36 cellular contexts compared by ENCODE assay signal in genomic region chr12:100146252-100146651, GRCh38.
"Had no signal": no experiment of that assay in that cellular context is flagged by ENCODE, and none has a peak within 500 bp of the region (broad histone marks: within the 10 kb centered on the region; RNA-seq: fewer than 3 reads in every experiment).

No MANE protein-coding gene starts in this region.

- H3K27ac ChIP-seq: adrenal gland, body of pancreas, brain microvascular endothelial cell, breast epithelium, VCaP had no signal

- H3K27me3 ChIP-seq: adrenal gland, body of pancreas, brain microvascular endothelial cell, breast epithelium had no signal

- FAIRE-seq: astrocyte, TTC549 had no signal

- H3K36me3 ChIP-seq: adrenal gland, brain microvascular endothelial cell, breast epithelium had no signal

- H3K27me3 Mint-ChIP-seq: activated B cell treated with CpG ODN at 0.5 μM for 24 hours; activated CD4-positive, alpha-beta memory T cell treated with anti-CD3 and anti-CD28 coated beads for 36 hours; activated CD4-positive, alpha-beta T cell treated with anti-CD3 and anti-CD28 coated beads, Interleukin-2, amount 10 ng/mL, durations not matched to agents 24 days and 14 days; activated CD8-positive, alpha-beta T cell treated with anti-CD3 and anti-CD28 coated beads for 36 hours; activated naive CD8-positive, alpha-beta T cell treated with anti-CD3 and anti-CD28 coated beads for 36 hours; activated T-helper 17 cell treated with anti-CD3 and anti-CD28 coated beads, Interleukin-2, amount 50 U/mL, for 72 hours had no signal

- DNase-seq: activated B cell treated with CpG ODN at 0.5 μM for 24 hours; activated CD4-positive, alpha-beta memory T cell treated with anti-CD3 and anti-CD28 coated beads for 36 hours; activated CD4-positive, alpha-beta T cell treated with anti-CD3 and anti-CD28 coated beads for 4 hours; activated CD4-positive, alpha-beta T cell treated with anti-CD3 and anti-CD28 coated beads, Interleukin-2, amount 10 ng/mL, durations not matched to agents 24 days and 14 days; activated CD4-positive, alpha-beta T cell treated with anti-CD3 and anti-CD28 coated beads, Interleukin-2, amount 50 U/mL, for 1 hour; activated CD4-positive, alpha-beta T cell treated with anti-CD3 and anti-CD28 coated beads, Interleukin-2, amount 50 U/mL, for 4 hours; activated CD4-positive, CD25-positive, alpha-beta regulatory T cell treated with anti-CD3 and anti-CD28 coated beads, Interleukin-2, amount 50 U/mL, for 72 hours; activated CD8-positive, alpha-beta memory T cell treated with anti-CD3 and anti-CD28 coated beads, Interleukin-2, amount 50 U/mL, for 4 hours; activated CD8-positive, alpha-beta T cell treated with anti-CD3 and anti-CD28 coated beads for 36 hours; activated effector memory CD4-positive, alpha-beta T cell treated with anti-CD3 and anti-CD28 coated beads, Interleukin-2, amount 50 U/mL, for 16 hours; activated gamma-delta T cell treated with Interleukin-2 at 50 U/mL for 16 hours; activated naive CD4-positive, alpha-beta T cell; activated naive CD4-positive, alpha-beta T cell treated with anti-CD3 and anti-CD28 coated beads for 36 hours; activated naive CD4-positive, alpha-beta T cell treated with anti-CD3 and anti-CD28 coated beads, Interleukin-2, amount 50 U/mL, for 16 hours; activated naive CD8-positive, alpha-beta T cell treated with anti-CD3 and anti-CD28 coated beads for 36 hours; activated T-cell treated with anti-CD3 and anti-CD28 coated beads for 4 hours; activated T-cell treated with anti-CD3 and anti-CD28 coated beads, Interleukin-2, amount 50 U/mL, for 1 hour; activated T-cell treated with anti-CD3 and anti-CD28 coated beads, Interleukin-2, amount 50 U/mL, for 4 hours; activated T-cell treated with anti-CD3 and anti-CD28 coated beads, Interleukin-2, amount 50 U/mL, for 72 hours; adrenal gland; amniotic stem cell; aorta; body of pancreas; brain microvascular endothelial cell; central memory CD4-positive, alpha-beta T cell; T-helper 2 cell; T-helper 9 cell had no signal

- ATAC-seq: activated CD8-positive, alpha-beta T cell treated with anti-CD3 and anti-CD28 coated beads for 36 hours; activated naive CD4-positive, alpha-beta T cell treated with anti-CD3 and anti-CD28 coated beads, Interleukin-2, amount 50 U/mL, for 72 hours; activated T-cell treated with anti-CD3 and anti-CD28 coated beads, Interleukin-2, amount 50 U/mL, for 4 hours; activated T-cell treated with anti-CD3 and anti-CD28 coated beads, Interleukin-2, amount 50 U/mL, for 72 hours; activated T-helper 17 cell treated with anti-CD3 and anti-CD28 coated beads, Interleukin-2, amount 50 U/mL, for 72 hours; body of pancreas had no signal

- H3K9me3 Mint-ChIP-seq: activated B cell treated with CpG ODN at 0.5 μM for 24 hours; activated CD4-positive, alpha-beta memory T cell treated with anti-CD3 and anti-CD28 coated beads for 36 hours; activated CD4-positive, alpha-beta T cell treated with anti-CD3 and anti-CD28 coated beads, Interleukin-2, amount 10 ng/mL, durations not matched to agents 24 days and 14 days; activated CD8-positive, alpha-beta T cell treated with anti-CD3 and anti-CD28 coated beads for 36 hours; activated naive CD4-positive, alpha-beta T cell treated with anti-CD3 and anti-CD28 coated beads for 36 hours; activated naive CD4-positive, alpha-beta T cell treated with anti-CD3 and anti-CD28 coated beads, Interleukin-2, amount 50 U/mL, for 72 hours; activated naive CD8-positive, alpha-beta T cell treated with anti-CD3 and anti-CD28 coated beads for 36 hours; activated T-cell treated with anti-CD3 and anti-CD28 coated beads, Interleukin-2, amount 50 U/mL, for 4 hours; activated T-cell treated with anti-CD3 and anti-CD28 coated beads, Interleukin-2, amount 50 U/mL, for 72 hours; activated T-helper 1 cell treated with anti-CD3 and anti-CD28 coated beads, Interleukin-12 subunit alpha, Interleukin-12 subunit beta, Interleukin-2, Interleukin-4 antibody, amounts not matched to agents 30 ng/mL and 10 ng/mL and 1 ng/mL, durations not matched to agents 14 hours and 24 hours and 36 hours; activated T-helper 17 cell treated with anti-CD3 and anti-CD28 coated beads, Interleukin-2, amount 50 U/mL, for 72 hours; T-helper 1 cell treated with Interleukin-12 subunit alpha and Interleukin-12 subunit beta and Interleukin-4 antibody, amounts not matched to agents 30 μg/mL and 1 μg/mL, for 36 hours; T-helper 2 cell treated with Interferon-gamma antibody and Interleukin-4, amounts not matched to agents 5 μg/mL and 100 μg/mL, for 36 hours had no signal

- H3K4me3 ChIP-seq: adrenal gland, body of pancreas, breast epithelium had no signal

- H3K27ac Mint-ChIP-seq: activated B cell treated with CpG ODN at 0.5 μM for 24 hours; activated CD4-positive, alpha-beta memory T cell treated with anti-CD3 and anti-CD28 coated beads for 36 hours; activated CD4-positive, alpha-beta T cell treated with anti-CD3 and anti-CD28 coated beads, Interleukin-2, amount 10 ng/mL, durations not matched to agents 24 days and 14 days; activated CD8-positive, alpha-beta T cell treated with anti-CD3 and anti-CD28 coated beads for 36 hours; activated naive CD4-positive, alpha-beta T cell treated with anti-CD3 and anti-CD28 coated beads for 36 hours; activated naive CD4-positive, alpha-beta T cell treated with anti-CD3 and anti-CD28 coated beads, Interleukin-2, amount 50 U/mL, for 72 hours; activated naive CD8-positive, alpha-beta T cell treated with anti-CD3 and anti-CD28 coated beads for 36 hours; activated T-cell treated with anti-CD3 and anti-CD28 coated beads, Interleukin-2, amount 50 U/mL, for 72 hours; activated T-helper 1 cell treated with anti-CD3 and anti-CD28 coated beads, Interleukin-12 subunit alpha, Interleukin-12 subunit beta, Interleukin-2, Interleukin-4 antibody, amounts not matched to agents 30 ng/mL and 10 ng/mL and 1 ng/mL, durations not matched to agents 14 hours and 24 hours and 36 hours; activated T-helper 17 cell treated with anti-CD3 and anti-CD28 coated beads, Interleukin-2, amount 50 U/mL, for 72 hours; T-helper 1 cell treated with Interleukin-12 subunit alpha and Interleukin-12 subunit beta and Interleukin-4 antibody, amounts not matched to agents 30 μg/mL and 1 μg/mL, for 36 hours; T-helper 2 cell treated with Interferon-gamma antibody and Interleukin-4, amounts not matched to agents 5 μg/mL and 100 μg/mL, for 36 hours had no signal

- H3K9me3 ChIP-seq: adrenal gland, body of pancreas, breast epithelium had no signal

- H3K4me3 Mint-ChIP-seq: activated B cell treated with CpG ODN at 0.5 μM for 24 hours; activated CD4-positive, alpha-beta memory T cell treated with anti-CD3 and anti-CD28 coated beads for 36 hours; activated CD4-positive, alpha-beta T cell treated with anti-CD3 and anti-CD28 coated beads, Interleukin-2, amount 10 ng/mL, durations not matched to agents 24 days and 14 days; activated CD8-positive, alpha-beta T cell treated with anti-CD3 and anti-CD28 coated beads for 36 hours; activated naive CD4-positive, alpha-beta T cell treated with anti-CD3 and anti-CD28 coated beads for 36 hours; activated naive CD8-positive, alpha-beta T cell treated with anti-CD3 and anti-CD28 coated beads for 36 hours; activated T-cell treated with anti-CD3 and anti-CD28 coated beads, Interleukin-2, amount 50 U/mL, for 4 hours; activated T-cell treated with anti-CD3 and anti-CD28 coated beads, Interleukin-2, amount 50 U/mL, for 72 hours; activated T-helper 1 cell treated with anti-CD3 and anti-CD28 coated beads, Interleukin-12 subunit alpha, Interleukin-12 subunit beta, Interleukin-2, Interleukin-4 antibody, amounts not matched to agents 30 ng/mL and 10 ng/mL and 1 ng/mL, durations not matched to agents 14 hours and 24 hours and 36 hours; activated T-helper 17 cell treated with anti-CD3 and anti-CD28 coated beads, Interleukin-2, amount 50 U/mL, for 72 hours; T-helper 1 cell treated with Interleukin-12 subunit alpha and Interleukin-12 subunit beta and Interleukin-4 antibody, amounts not matched to agents 30 μg/mL and 1 μg/mL, for 36 hours; T-helper 2 cell treated with Interferon-gamma antibody and Interleukin-4, amounts not matched to agents 5 μg/mL and 100 μg/mL, for 36 hours had no signal

- H3K4me1 ChIP-seq: breast epithelium had no signal
